23 cellular contexts compared by ENCODE assay signal in the genomic region with DNA sequence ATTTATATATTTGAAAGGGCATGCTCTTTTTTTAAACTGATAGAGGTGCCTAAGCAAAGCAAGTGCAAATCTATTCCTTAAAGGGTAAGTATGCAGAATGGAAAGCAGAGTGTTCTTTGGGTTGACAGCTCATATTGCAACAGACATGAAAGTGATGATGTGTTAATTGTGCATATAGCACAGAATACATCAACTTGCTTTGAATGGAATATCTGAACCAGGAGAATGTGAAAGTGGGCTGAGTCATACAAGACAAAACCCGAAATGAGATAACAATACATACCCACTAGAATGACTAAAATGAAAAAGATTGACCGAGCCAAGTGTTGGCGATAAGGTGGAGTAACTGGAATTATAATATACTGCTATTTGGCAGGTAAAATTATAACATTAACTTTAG. TPM values are rescaled to one million over a fixed set of nuclear protein-coding genes. Genes with fewer than 3 reads are reported as not detected.
"Had no signal": no experiment of that assay in that cellular context is flagged by ENCODE, and none has a peak within 500 bp of the region (broad histone marks: within the 10 kb centered on the region; RNA-seq: fewer than 3 reads in every experiment).

No MANE protein-coding gene starts in this region.

- ATAC-seq: left ventricle myocardium superior had no signal

- DNase-seq: activated CD4-positive, alpha-beta T cell treated with anti-CD3 and anti-CD28 coated beads for 48 hours; activated effector memory CD4-positive, alpha-beta T cell treated with Interleukin-2 at 50 U/mL for 16 hours; amniotic stem cell; colonic mucosa; endodermal cell; heart left ventricle; left ventricle myocardium superior; mammary epithelial cell; natural killer cell; retina; sigmoid colon; stimulated activated CD4-positive, alpha-beta T cell treated with anti-CD3 and anti-CD28 coated beads, Interleukin-15, amount 100 ng/mL, for 24 hours; stimulated activated naive B cell treated with anti-CD40 and anti-IgM and Interleukin-4, amounts not matched to agents 10 μg/mL and 1 μg/mL and 100 μg/mL, for 72 hours; T-helper 9 cell; upper lobe of right lung had no signal

- H3K27ac ChIP-seq: breast epithelium, colonic mucosa, epithelial cell of prostate, heart left ventricle, sigmoid colon, SJSA1, upper lobe of right lung had no signal

- H3K27ac Mint-ChIP-seq: endodermal cell; natural killer cell; stimulated activated naive B cell treated with anti-CD40 and anti-IgM and Interleukin-4, amounts not matched to agents 10 μg/mL and 1 μg/mL and 100 μg/mL, for 72 hours had no signal

- H3K4me3 Mint-ChIP-seq: activated naive CD8-positive, alpha-beta T cell; endodermal cell; natural killer cell; stimulated activated naive B cell treated with anti-CD40 and anti-IgM and Interleukin-4, amounts not matched to agents 10 μg/mL and 1 μg/mL and 100 μg/mL, for 72 hours had no signal

- H3K36me3 Mint-ChIP-seq: activated naive CD8-positive, alpha-beta T cell; natural killer cell; stimulated activated naive B cell treated with anti-CD40 and anti-IgM and Interleukin-4, amounts not matched to agents 10 μg/mL and 1 μg/mL and 100 μg/mL, for 72 hours had no signal

- H3K27me3 Mint-ChIP-seq: stimulated activated naive B cell treated with anti-CD40 and anti-IgM and Interleukin-4, amounts not matched to agents 10 μg/mL and 1 μg/mL and 100 μg/mL, for 72 hours had no signal

- H3K9me3 Mint-ChIP-seq: endodermal cell; natural killer cell; stimulated activated naive B cell treated with anti-CD40 and anti-IgM and Interleukin-4, amounts not matched to agents 10 μg/mL and 1 μg/mL and 100 μg/mL, for 72 hours had no signal

- H3K4me3 ChIP-seq: breast epithelium, colonic mucosa, heart left ventricle, sigmoid colon, SJSA1, smooth muscle cell, upper lobe of right lung had no signal

RNA-seq across cellular contexts. Expression of a gene that starts 4.3 kb away (rescaled TPM):
- total RNA-seq: fibroblast of villous mesenchyme, SJSA1, smooth muscle cell had no signal

RNA-seq across cellular contexts. Expression of a gene that starts 46.2 kb away (rescaled TPM):
- total RNA-seq: fibroblast of villous mesenchyme, left ventricle myocardium superior, osteoblast, sigmoid colon, SJSA1, smooth muscle cell, subcutaneous adipose tissue had no signal
